ENCODE assay signal across 10 cellular contexts in genomic region chr5:6715271-6715670, GRCh38. TPM values are rescaled to one million over a fixed set of nuclear protein-coding genes. Genes with fewer than 3 reads are reported as not detected.
DNase-seq lines count a peak whose midpoint lies in the region; ATAC-seq and TF ChIP-seq lines count a peak whose summit lies in the region.
"Had no signal": no experiment of that assay in that cellular context is flagged by ENCODE, and none has a peak within 500 bp of the region (broad histone marks: within the 10 kb centered on the region; RNA-seq: fewer than 3 reads in every experiment).

No MANE protein-coding gene starts in this region.

- H3K9ac ChIP-seq in DND-41 (ENCODE audit: low read depth, low read length), result peak overlapping the region; percentile 71
- H3K9ac ChIP-seq in parathyroid adenoma, result no peak overlapping the region

- peaks cover 50% of the 10 kb centered on the region for H3K36me3 ChIP-seq in DND-41 (ENCODE audit: insufficient read depth, low read length)
- peaks cover 41% of the 10 kb centered on the region for H3K36me3 ChIP-seq in OCI-LY7 (ENCODE audit: insufficient read depth, low read length)
- H3K36me3 ChIP-seq in parathyroid adenoma (ENCODE audit: control insufficient read depth, insufficient read depth, low read length), result no peaks in the 10 kb centered on the region

- H3K79me2 ChIP-seq in DND-41 (ENCODE audit: insufficient read depth, low read length) (peaks cover 65% of the 10 kb centered on the region), OCI-LY7 (ENCODE audit: insufficient read depth, low read depth, low read length) (peaks cover 58% of the 10 kb centered on the region), parathyroid adenoma (peaks cover 50% of the 10 kb centered on the region)

- peak overlapping the region; percentile 55; the same call in 1 of the 2 replicates for H3K27ac ChIP-seq in DND-41 (ENCODE audit: low read length)
- H3K27ac ChIP-seq in OCI-LY7 (ENCODE audit: low read depth, low read length, poor library complexity, severe bottlenecking), result no peak overlapping the region
- H3K27ac ChIP-seq in parathyroid adenoma, result no peak overlapping the region

- H3K4me1 ChIP-seq in DND-41 (ENCODE audit: insufficient read depth, low read length), result peaks cover 61% of the 10 kb centered on the region
- peaks cover 61% of the 10 kb centered on the region for H3K4me1 ChIP-seq in OCI-LY7 (ENCODE audit: insufficient read depth, low read length, poor library complexity, severe bottlenecking)
- H3K4me1 ChIP-seq in parathyroid adenoma, result peaks cover 25% of the 10 kb centered on the region

- H3K27me3 ChIP-seq in DND-41 (ENCODE audit: insufficient read depth, low read length, poor library complexity) (no peaks in the 10 kb centered on the region), parathyroid adenoma (ENCODE audit: control insufficient read depth, insufficient read depth, low read length) (no peaks in the 10 kb centered on the region)

- H3K9me2 ChIP-seq in OCI-LY7 (ENCODE audit: insufficient read depth, low read length), result no peaks in the 10 kb centered on the region

- H4K20me1 ChIP-seq in DND-41 (ENCODE audit: insufficient read depth, low read length) (peaks cover 61% of the 10 kb centered on the region), OCI-LY7 (ENCODE audit: insufficient read depth, low read length) (peaks cover 52% of the 10 kb centered on the region)

- no peak for TF ChIP-seq CTCF in DND-41 (IDR thresholded peaks at IDR 0.05; ENCODE audit: borderline replicate concordance, extremely low read depth, low read length, poor library complexity, severe bottlenecking)
- no peak for TF ChIP-seq CTCF in OCI-LY7 (conservative IDR thresholded peaks at IDR 0.05; ENCODE audit: low read length)
- no peak for TF ChIP-seq CTCF in epithelial cell of proximal tubule (conservative IDR thresholded peaks at IDR 0.05; ENCODE audit: low read depth, low read length)
- no peak for TF ChIP-seq CTCF in parathyroid adenoma (IDR thresholded peaks at IDR 0.05)

- H3K4me3 ChIP-seq in DND-41 (ENCODE audit: low read depth in 1 of 2, low read length in 2 of 2) (peak overlapping the region; percentile 79 to 89; a peak in 3 of 4 replicates), OCI-LY7 (ENCODE audit: low read depth, low read length, poor library complexity, severe bottlenecking) (peak overlapping the region; percentile 79), epithelial cell of proximal tubule (ENCODE audit: low read depth, low read length) (peak overlapping the region; percentile 73), parathyroid adenoma (ENCODE audit: low read depth, low read length) (peak overlapping the region; percentile 60)

- H2AFZ ChIP-seq in DND-41 (ENCODE audit: low read depth, low read length) (no peak overlapping the region), OCI-LY7 (ENCODE audit: low read length) (no peak overlapping the region), parathyroid adenoma (no peak overlapping the region)

- POLR2A ChIA-PET in OCI-LY7 (lab: Charles Lee), result no interaction called here

- H3K4me2 ChIP-seq in DND-41 (ENCODE audit: insufficient read depth, low read length) (peak overlapping the region; percentile 95), OCI-LY7 (ENCODE audit: low read length) (peak overlapping the region; percentile 97), parathyroid adenoma (ENCODE audit: low read length) (peak overlapping the region; percentile 61)

- intact Hi-C loops in OCI-LY7 (cut with micrococcal nuclease; ENCODE audit: unreplicated experiment), result no loop called here

- BruUV-seq in OCI-LY7 (replicated peaks; lab: Mats Ljungman, UMichigan), result TSS peak; percentile 64

- DNase-seq in DND-41 (no peak), OCI-LY7 (ENCODE audit: low spot score) (no peak), epithelial cell of proximal tubule (ENCODE audit: low read depth) (no peak), NCI-H345 (lab: John Stamatoyannopoulos, UW) (no peak), NCI-H82 treated with DMSO at 0.1 percent for 48 hours (lab: John Stamatoyannopoulos, UW; ENCODE audit: unreplicated experiment) (no peak), HUDEP-2 (lab: John Stamatoyannopoulos, UW; ENCODE audit: unreplicated experiment in 76 of 76) (no peak)
- DNase-seq: dermis blood vessel endothelial cell, NCI-H2227 treated with DMSO at 0.1 percent for 48 hours had no signal

- CTCF ChIA-PET in OCI-LY7 (lab: Charles Lee; ENCODE audit: unreplicated experiment), result no interaction called here

- ATAC-seq in DND-41 (ENCODE audit: insufficient read depth, low read depth) (no peak), HG03045 (IDR thresholded peaks at IDR 0.05; ENCODE audit: unreplicated experiment) (no peak)

- H3K9me3 ChIP-seq in DND-41 (ENCODE audit: insufficient read depth, low read length, severe bottlenecking) (no peaks in the 10 kb centered on the region), OCI-LY7 (ENCODE audit: low read length) (no peaks in the 10 kb centered on the region), parathyroid adenoma (ENCODE audit: control insufficient read depth, low read length) (no peaks in the 10 kb centered on the region)

RNA-seq across cellular contexts. Expression of gene TENT4A, which starts 2.0 kb away (rescaled TPM):
- total RNA-seq in OCI-LY7 (2014; rRNA removed; shearing (Covaris generic)), result 39.0 and 41.1 TPM in 2 replicates
- 46.1 and 53.5 TPM in 2 replicates for total RNA-seq in OCI-LY7 (2022)
- total RNA-seq in epithelial cell of proximal tubule, result 15.7 and 16.1 TPM in 2 replicates
